ENCODE assay signal across 13 cellular contexts in genomic region chr12:131101703-131102492, GRCh38.
DNase-seq lines count a peak whose midpoint lies in the region; ATAC-seq, FAIRE-seq and TF ChIP-seq lines count a peak whose summit lies in the region.
"Had no signal": no experiment of that assay in that cellular context is flagged by ENCODE, and none has a peak within 500 bp of the region (broad histone marks: within the 10 kb centered on the region; RNA-seq: fewer than 3 reads in every experiment).

No MANE protein-coding gene starts in this region.

- no peak overlapping the region for H3K4me3 ChIP-seq in CD4-positive, alpha-beta memory T cell (ENCODE audit: low read length in 2 of 2)

- H3K27me3 ChIP-seq in CD4-positive, alpha-beta memory T cell (ENCODE audit: insufficient read depth, low read length), result no peaks in the 10 kb centered on the region

- no peaks in the 10 kb centered on the region; the same call in 1 of the 2 replicates for H3K27me3 Mint-ChIP-seq in WTC11 (ENCODE audit: low read depth)
- peaks cover 0 to 2% of the 10 kb centered on the region in 2 donors for H3K27me3 Mint-ChIP-seq in CD4-positive, alpha-beta memory T cell
- H3K27me3 Mint-ChIP-seq: activated CD4-positive, alpha-beta T cell treated with anti-CD3 and anti-CD28 coated beads for 36 hours had no signal

- H3K27ac ChIP-seq in CD4-positive, alpha-beta memory T cell (ENCODE audit: low read depth, low read length), result no peak overlapping the region
- H3K27ac ChIP-seq: HL-60 had no signal

- ATAC-seq in GM19468 (IDR thresholded peaks at IDR 0.05; ENCODE audit: extremely low read depth, unreplicated experiment) (peak; percentile 70), HG03135 (IDR thresholded peaks at IDR 0.05; ENCODE audit: unreplicated experiment) (peak; percentile 81), WTC11 (no peak)
- ATAC-seq: activated CD4-positive, alpha-beta T cell treated with anti-CD3 and anti-CD28 coated beads for 36 hours had no signal

- no peak overlapping the region for H3K27ac Mint-ChIP-seq in WTC11
- H3K27ac Mint-ChIP-seq in CD4-positive, alpha-beta memory T cell, result no peak overlapping the region
- H3K27ac Mint-ChIP-seq: activated CD4-positive, alpha-beta T cell treated with anti-CD3 and anti-CD28 coated beads for 36 hours had no signal

- intact Hi-C loops in CD4-positive, alpha-beta memory T cell (cut with micrococcal nuclease), result loop anchor here (10.0 kb wide), 1 partner anchor 893 kb away; no protein-coding TSS in a partner anchor

- POLR2A ChIA-PET in WTC11 (lab: Charles Lee), result no interaction called here
- POLR2A ChIA-PET in CD4-positive, alpha-beta memory T cell (lab: Charles Lee; ENCODE audit: partially characterized antibody), result no interaction called here

- H3K36me3 ChIP-seq in CD4-positive, alpha-beta memory T cell (ENCODE audit: insufficient read depth, low read length), result no peaks in the 10 kb centered on the region

- peaks cover 24% of the 10 kb centered on the region for H3K4me1 ChIP-seq in CD4-positive, alpha-beta memory T cell (ENCODE audit: insufficient read depth, low read length)
- H3K4me1 ChIP-seq: Caco-2 had no signal

- H3K9me3 ChIP-seq in CD4-positive, alpha-beta memory T cell (ENCODE audit: control insufficient read depth in 1 of 2, low read length in 2 of 2), result no peaks in the 10 kb centered on the region
- H3K9me3 ChIP-seq: Caco-2 had no signal

- CTCF ChIA-PET in WTC11 (lab: Charles Lee), result no interaction called here
- CTCF ChIA-PET in CD4-positive, alpha-beta memory T cell (lab: Charles Lee; ENCODE audit: partially characterized antibody), result interaction anchor here (1.3 kb wide), 1 partner anchor 275 kb away, joined by 3 read pairs; no protein-coding TSS in a partner anchor

- TF ChIP-seq CTCF in WTC11 (IDR thresholded peaks at IDR 0.05), result no peak

- no peak overlapping the region for H3K4me3 Mint-ChIP-seq in WTC11
- H3K4me3 Mint-ChIP-seq in CD4-positive, alpha-beta memory T cell, result no peak overlapping the region
- H3K4me3 Mint-ChIP-seq: activated CD4-positive, alpha-beta T cell treated with anti-CD3 and anti-CD28 coated beads for 36 hours had no signal

- no peaks in the 10 kb centered on the region for H3K36me3 Mint-ChIP-seq in WTC11
- no peaks in the 10 kb centered on the region for H3K36me3 Mint-ChIP-seq in CD4-positive, alpha-beta memory T cell

- no peaks in the 10 kb centered on the region for H3K4me1 Mint-ChIP-seq in WTC11
- H3K4me1 Mint-ChIP-seq in CD4-positive, alpha-beta memory T cell, result peaks cover 7 to 18% (median 10%) of the 10 kb centered on the region in 4 donors

- DNase-seq in GM12891 (ENCODE audit: insufficient read length, low spot score) (peak; percentile 60), WTC11 (ENCODE audit: low spot score) (peak; percentile 5), retina (no peak), DMS 273 (lab: John Stamatoyannopoulos, UW; ENCODE audit: unreplicated experiment) (no peak), NCI-H2081 treated with DMSO at 0.1 percent for 48 hours (lab: John Stamatoyannopoulos, UW) (no peak)
- DNase-seq in CD4-positive, alpha-beta memory T cell, result no peak
- DNase-seq: activated CD4-positive, alpha-beta T cell treated with anti-CD3 and anti-CD28 coated beads for 36 hours; NCI-H446 had no signal

- TF ChIP-seq POLR2A in GM12891 (IDR thresholded peaks at IDR 0.05; ENCODE audit: low read depth, low read length), result no peak

- no peaks in the 10 kb centered on the region for H3K9me3 Mint-ChIP-seq in WTC11
- peaks cover 0 to 2% (median 0%) of the 10 kb centered on the region in 8 donors for H3K9me3 Mint-ChIP-seq in CD4-positive, alpha-beta memory T cell

- FAIRE-seq in GM12891 (lab: Jason Lieb, UNC), result peak; percentile 90
- FAIRE-seq: astrocyte had no signal

TF ChIP-seq in GM12891, 5 proteins besides CTCF, POLR2A, EP300 and RAD21:
- TF ChIP-seq POLR2AphosphoS5 (IDR thresholded peaks at IDR 0.05; ENCODE audit: low read depth, low read length), result no peak
- TF ChIP-seq SPI1 (IDR thresholded peaks at IDR 0.05; ENCODE audit: low read depth, low read length), result peak; percentile 98
- TF ChIP-seq PAX5 (IDR thresholded peaks at IDR 0.05; ENCODE audit: insufficient read depth, low read length, severe bottlenecking), result no peak

TF ChIP-seq in WTC11, 78 proteins besides CTCF, POLR2A, EP300 and RAD21:
- no peak for TF ChIP-seq ETV6 (CRISPR knock-in tag; IDR thresholded peaks at IDR 0.05)
- TF ChIP-seq NR2C2 (CRISPR knock-in tag; IDR thresholded peaks at IDR 0.05), result no peak
- TF ChIP-seq, protein P1, sequence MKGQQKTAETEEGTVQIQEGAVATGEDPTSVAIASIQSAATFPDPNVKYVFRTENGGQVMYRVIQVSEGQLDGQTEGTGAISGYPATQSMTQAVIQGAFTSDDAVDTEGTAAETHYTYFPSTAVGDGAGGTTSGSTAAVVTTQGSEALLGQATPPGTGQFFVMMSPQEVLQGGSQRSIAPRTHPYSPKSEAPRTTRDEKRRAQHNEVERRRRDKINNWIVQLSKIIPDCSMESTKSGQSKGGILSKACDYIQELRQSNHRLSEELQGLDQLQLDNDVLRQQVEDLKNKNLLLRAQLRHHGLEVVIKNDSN (CRISPR knock-in tag; IDR thresholded peaks at IDR 0.05), result no peak
- no peak for TF ChIP-seq ZNF423 (CRISPR knock-in tag; IDR thresholded peaks at IDR 0.05)
- TF ChIP-seq, protein P2, sequence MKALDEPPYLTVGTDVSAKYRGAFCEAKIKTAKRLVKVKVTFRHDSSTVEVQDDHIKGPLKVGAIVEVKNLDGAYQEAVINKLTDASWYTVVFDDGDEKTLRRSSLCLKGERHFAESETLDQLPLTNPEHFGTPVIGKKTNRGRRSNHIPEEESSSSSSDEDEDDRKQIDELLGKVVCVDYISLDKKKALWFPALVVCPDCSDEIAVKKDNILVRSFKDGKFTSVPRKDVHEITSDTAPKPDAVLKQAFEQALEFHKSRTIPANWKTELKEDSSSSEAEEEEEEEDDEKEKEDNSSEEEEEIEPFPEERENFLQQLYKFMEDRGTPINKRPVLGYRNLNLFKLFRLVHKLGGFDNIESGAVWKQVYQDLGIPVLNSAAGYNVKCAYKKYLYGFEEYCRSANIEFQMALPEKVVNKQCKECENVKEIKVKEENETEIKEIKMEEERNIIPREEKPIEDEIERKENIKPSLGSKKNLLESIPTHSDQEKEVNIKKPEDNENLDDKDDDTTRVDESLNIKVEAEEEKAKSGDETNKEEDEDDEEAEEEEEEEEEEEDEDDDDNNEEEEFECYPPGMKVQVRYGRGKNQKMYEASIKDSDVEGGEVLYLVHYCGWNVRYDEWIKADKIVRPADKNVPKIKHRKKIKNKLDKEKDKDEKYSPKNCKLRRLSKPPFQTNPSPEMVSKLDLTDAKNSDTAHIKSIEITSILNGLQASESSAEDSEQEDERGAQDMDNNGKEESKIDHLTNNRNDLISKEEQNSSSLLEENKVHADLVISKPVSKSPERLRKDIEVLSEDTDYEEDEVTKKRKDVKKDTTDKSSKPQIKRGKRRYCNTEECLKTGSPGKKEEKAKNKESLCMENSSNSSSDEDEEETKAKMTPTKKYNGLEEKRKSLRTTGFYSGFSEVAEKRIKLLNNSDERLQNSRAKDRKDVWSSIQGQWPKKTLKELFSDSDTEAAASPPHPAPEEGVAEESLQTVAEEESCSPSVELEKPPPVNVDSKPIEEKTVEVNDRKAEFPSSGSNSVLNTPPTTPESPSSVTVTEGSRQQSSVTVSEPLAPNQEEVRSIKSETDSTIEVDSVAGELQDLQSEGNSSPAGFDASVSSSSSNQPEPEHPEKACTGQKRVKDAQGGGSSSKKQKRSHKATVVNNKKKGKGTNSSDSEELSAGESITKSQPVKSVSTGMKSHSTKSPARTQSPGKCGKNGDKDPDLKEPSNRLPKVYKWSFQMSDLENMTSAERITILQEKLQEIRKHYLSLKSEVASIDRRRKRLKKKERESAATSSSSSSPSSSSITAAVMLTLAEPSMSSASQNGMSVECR (CRISPR knock-in tag; IDR thresholded peaks at IDR 0.05; ENCODE audit: borderline replicate concordance), result no peak
- no peak for TF ChIP-seq SOX15 (CRISPR knock-in tag; IDR thresholded peaks at IDR 0.05)
- no peak for TF ChIP-seq FOXP1 (CRISPR knock-in tag; IDR thresholded peaks at IDR 0.05; ENCODE audit: borderline replicate concordance)
- TF ChIP-seq ZNF317 (CRISPR knock-in tag; IDR thresholded peaks at IDR 0.05; ENCODE audit: borderline replicate concordance, low read depth), result no peak
- no peak for TF ChIP-seq EMX1 (CRISPR knock-in tag; IDR thresholded peaks at IDR 0.05)
- TF ChIP-seq FOXK1 (CRISPR knock-in tag; IDR thresholded peaks at IDR 0.05), result no peak
- TF ChIP-seq SMAD3 (CRISPR knock-in tag; IDR thresholded peaks at IDR 0.05; ENCODE audit: borderline replicate concordance), result no peak
- no peak for TF ChIP-seq ZNF396 (CRISPR knock-in tag; IDR thresholded peaks at IDR 0.05; ENCODE audit: borderline replicate concordance)

Comparison
In these comparisons a context has a peak if more than half of its experiments do, and no peak if none do; other contexts are left out.
1. DNase-seq: peak in GM12891 (single experiment) and WTC11 (single experiment); none in CD4-positive, alpha-beta memory T cell (0 of 5), retina (single experiment), DMS 273 (single experiment) and NCI-H2081 treated with DMSO at 0.1 percent for 48 hours (single experiment).